Comparison of ENCODE assay signal across 23 cellular contexts in genomic region chr2:202418027-202418426, GRCh38. TPM values are rescaled to one million over a fixed set of nuclear protein-coding genes. Genes with fewer than 3 reads are reported as not detected.
DNase-seq lines count a peak whose midpoint lies in the region; ATAC-seq, FAIRE-seq and TF ChIP-seq lines count a peak whose summit lies in the region.
"Had no signal": no experiment of that assay in that cellular context is flagged by ENCODE, and none has a peak within 500 bp of the region (broad histone marks: within the 10 kb centered on the region; RNA-seq: fewer than 3 reads in every experiment).

No MANE protein-coding gene starts in this region.

- peak overlapping the region; percentile 75 for H3K27ac ChIP-seq in HUES64 (ENCODE audit: low read depth, low read length)

- WGBS in HUES64, result 100% methylated on average over 1 of the region's 1 CpG

- H3K4me3 ChIP-seq in HUES64 (ENCODE audit: low read length), result no peak overlapping the region; the same call in 1 of the 2 replicates

- H3K36me3 ChIP-seq in HUES64 (ENCODE audit: insufficient read depth, low read length), result no peaks in the 10 kb centered on the region

- no peak for DNase-seq in chondrocyte (ENCODE audit: low spot score)
- DNase-seq in left colon, result no peak
- DNase-seq in MV-4-11 (lab: John Stamatoyannopoulos, UW), result no peak
- no peak for DNase-seq in HTR-8/SVneo (ENCODE audit: insufficient read length, low spot score)
- no peak for DNase-seq in NCI-H1694 treated with DMSO at 0.1 percent for 48 hours (lab: John Stamatoyannopoulos, UW)
- no peak for DNase-seq in urothelium cell line (ENCODE audit: low spot score)
- DNase-seq: CD4-positive, alpha-beta memory T cell; DND-41; GOT3; HFFc6; IMR-90; Karpas-422; MM.1S; NCI-H1105 treated with DMSO at 0.1 percent for 48 hours; NCI-H2029; NCI-H2171; NCI-H446; NK-92 treated with Interleukin-12 subunit alpha and Interleukin-12 subunit beta, amount 100 ng/mL, for 24 hours; RPMI8226; SIG-M5 had no signal

- H3K4me1 Mint-ChIP-seq in chondrocyte (ENCODE audit: low read depth), result peaks cover 43% of the 10 kb centered on the region

- H3K4me1 ChIP-seq in HUES64 (ENCODE audit: insufficient read depth, low read length), result peaks cover 28% of the 10 kb centered on the region

- H3K9me3 ChIP-seq in HUES64 (ENCODE audit: insufficient read depth, low read depth, low read length), result no peaks in the 10 kb centered on the region

- no peaks in the 10 kb centered on the region for H3K27me3 Mint-ChIP-seq in chondrocyte (ENCODE audit: low read depth)
- H3K27me3 Mint-ChIP-seq: CD4-positive, alpha-beta memory T cell had no signal

- H3K9me3 Mint-ChIP-seq in chondrocyte (ENCODE audit: low read depth), result peaks cover 3% of the 10 kb centered on the region
- H3K9me3 Mint-ChIP-seq: CD4-positive, alpha-beta memory T cell; HFFc6 had no signal

- no peak overlapping the region for H3K9ac ChIP-seq in HUES64 (ENCODE audit: low read depth, low read length)

- H3K4me3 Mint-ChIP-seq in chondrocyte (ENCODE audit: unreplicated experiment), result no peak overlapping the region
- H3K4me3 Mint-ChIP-seq: B cell; CD4-positive, alpha-beta memory T cell; HFFc6 had no signal

- H3K36me3 Mint-ChIP-seq in chondrocyte (ENCODE audit: low read depth), result peaks cover 2% of the 10 kb centered on the region

- TF ChIP-seq CTCF in chondrocyte (IDR thresholded peaks at IDR 0.05), result no peak

- intact Hi-C loops in left colon (cut with DNase I, micrococcal nuclease), result no loop called here

- peak; percentile 35 for ATAC-seq in left colon

- no peaks in the 10 kb centered on the region for H3K27me3 ChIP-seq in HUES64 (ENCODE audit: insufficient read depth, low read length)

- FAIRE-seq in HTR-8/SVneo (lab: Jason Lieb, UNC), result no peak
- no peak for FAIRE-seq in urothelium cell line (lab: Jason Lieb, UNC)
- FAIRE-seq: G401.6 had no signal

- H3K27ac Mint-ChIP-seq in chondrocyte (ENCODE audit: unreplicated experiment), result peak overlapping the region; percentile 83
- H3K27ac Mint-ChIP-seq: B cell; CD4-positive, alpha-beta memory T cell; HFFc6 had no signal

RNA-seq across cellular contexts. Expression of gene BMPR2, which starts 41.9 kb away (rescaled TPM):
- 8.5 TPM for polyA plus RNA-seq in HUES64 (2013, experiment 1 of 2)
- polyA plus RNA-seq in HUES64 (2013, experiment 2 of 2), result 9.4 TPM
- total RNA-seq in chondrocyte, result 88.5 to 113 TPM (median 92.0 TPM) in 3 replicates
- total RNA-seq in left colon, result 10 to 100 TPM; 40.8 to 42.8 TPM
